8 cellular contexts compared by ENCODE assay signal in genomic region chr9:122350577-122351355, GRCh38. TPM values are rescaled to one million over a fixed set of nuclear protein-coding genes. Genes with fewer than 3 reads are reported as not detected.
A peak's percentile ranks its signal among the peaks of the same experiment; 100 is the strongest.
DNase-seq lines count a peak whose midpoint lies in the region; ATAC-seq and TF ChIP-seq lines count a peak whose summit lies in the region.

No MANE protein-coding gene starts in this region.

- H3K36me3 ChIP-seq in upper lobe of right lung = no peaks in the 10 kb centered on the region

- no peaks in the 10 kb centered on the region for H3K27me3 ChIP-seq in upper lobe of right lung

- peak; percentile 64 for DNase-seq in DMS53 treated with DMSO at 0.1 percent for 48 hours (lab: John Stamatoyannopoulos, UW; ENCODE audit: unreplicated experiment)
- peak; percentile 53 for DNase-seq in LHCN-M2 (ENCODE audit: low read depth)
- peak; percentile 72 for DNase-seq in SK-N-DZ (ENCODE audit: low spot score)
- peak; percentile 74 for DNase-seq in activated gamma-delta T cell treated with Interleukin-2 at 50 U/mL for 16 hours
- peak; percentile 83 for DNase-seq in germinal center (ENCODE audit: low spot score)
- peak; percentile 80 for DNase-seq in pons (ENCODE audit: low spot score)
- DNase-seq in upper lobe of right lung = peak; percentile 89

- peaks cover 9% of the 10 kb centered on the region for H3K4me1 ChIP-seq in upper lobe of right lung

- intact Hi-C loops in upper lobe of right lung (cut with DNase I) = loop anchor here (2.0 kb wide), 1 partner anchor 226 kb away; no protein-coding TSS in a partner anchor

- H3K4me3 ChIP-seq in upper lobe of right lung = no peak overlapping the region

- no peaks in the 10 kb centered on the region for H3K9me3 ChIP-seq in upper lobe of right lung

- peak; percentile 97 for TF ChIP-seq CTCF in upper lobe of right lung (IDR thresholded peaks at IDR 0.05)

- H3K27ac ChIP-seq in upper lobe of right lung = no peak overlapping the region

- ATAC-seq in GM21717 (IDR thresholded peaks at IDR 0.05; ENCODE audit: unreplicated experiment) = peak; percentile 95
- peak; percentile 91 for ATAC-seq in upper lobe of right lung

RNA-seq across cellular contexts. Expression of gene PTGS1, which starts 20.1 kb away (rescaled TPM):
- 1.7 TPM in 2 replicates for total RNA-seq in LHCN-M2 (2014; rRNA removed)
- 1.1 TPM for polyA plus RNA-seq in LHCN-M2 (2012)
- not detected in 2 replicates for polyA plus RNA-seq in SK-N-DZ (2014; cell fraction: cytosol; rRNA removed)
- polyA plus RNA-seq in SK-N-DZ (2014; cell fraction: nucleus; rRNA removed) = not detected in 2 replicates
- 16.4 TPM for total RNA-seq in upper lobe of right lung
